Comparison of ENCODE assay signal across 15 cellular contexts in genomic region chr1:187744665-187745064, GRCh38.
DNase-seq lines count a peak whose midpoint lies in the region; ATAC-seq, FAIRE-seq and TF ChIP-seq lines count a peak whose summit lies in the region.
"Had no signal": no experiment of that assay in that cellular context is flagged by ENCODE, and none has a peak within 500 bp of the region (broad histone marks: within the 10 kb centered on the region; RNA-seq: fewer than 3 reads in every experiment).

No MANE protein-coding gene starts in this region.

- peaks cover 0 to 10% (median 2%) of the 10 kb centered on the region in 9 donors for H3K9me3 Mint-ChIP-seq in naive thymus-derived CD8-positive, alpha-beta T cell
- H3K9me3 Mint-ChIP-seq: dendritic cell treated with granulocyte-macrophage colony-stimulating factor and Interleukin-4, amounts not matched to agents 40 ng/mL and 50 ng/mL, for 4 days had no signal

- H2AFZ ChIP-seq in MM.1S (ENCODE audit: low read length): no peak overlapping the region

- no peaks in the 10 kb centered on the region for H3K27me3 ChIP-seq in MM.1S (replicated peaks; ENCODE audit: insufficient read depth, low read length)
- H3K27me3 ChIP-seq: BE2C, gastroesophageal sphincter had no signal

- no peaks in the 10 kb centered on the region for H4K20me1 ChIP-seq in MM.1S (ENCODE audit: insufficient read depth, low read length)

- no peaks in the 10 kb centered on the region for H3K9me2 ChIP-seq in MM.1S (replicated peaks; ENCODE audit: insufficient read depth, low read length)

- H3K79me2 ChIP-seq in MM.1S (ENCODE audit: low read length): no peaks in the 10 kb centered on the region

- no peaks in the 10 kb centered on the region for H3K27me3 Mint-ChIP-seq in naive thymus-derived CD8-positive, alpha-beta T cell
- H3K27me3 Mint-ChIP-seq: dendritic cell treated with granulocyte-macrophage colony-stimulating factor and Interleukin-4, amounts not matched to agents 40 ng/mL and 50 ng/mL, for 4 days had no signal

- no peaks in the 10 kb centered on the region for H3K36me3 ChIP-seq in MM.1S (replicated peaks; ENCODE audit: insufficient read depth, low read length)
- H3K36me3 ChIP-seq: BE2C, gastroesophageal sphincter had no signal

- peak overlapping the region; percentile 18; the same call in 1 of the 2 replicates for H3K4me2 ChIP-seq in MM.1S (ENCODE audit: low read depth, low read length)

- peaks cover 5% of the 10 kb centered on the region; the same call in 1 of the 2 replicates for H3F3A ChIP-seq in MM.1S (ENCODE audit: insufficient read depth, low read length)

- no peak for TF ChIP-seq POLR2A in GM12892 (IDR thresholded peaks at IDR 0.05; ENCODE audit: low read depth, low read length)

- no peak overlapping the region for H3K4me3 ChIP-seq in MM.1S (ENCODE audit: low read length)
- H3K4me3 ChIP-seq: gastroesophageal sphincter had no signal

- TF ChIP-seq CTCF in GM20000 (IDR thresholded peaks at IDR 0.05; ENCODE audit: extremely low read depth, missing control alignments) (no peak), MM.1S (IDR thresholded peaks at IDR 0.05; ENCODE audit: low read length) (no peak)

- H3K9ac ChIP-seq in MM.1S (ENCODE audit: low read length): no peak overlapping the region

- no peak for FAIRE-seq in GM12892 (lab: Jason Lieb, UNC)

- H3K4me1 Mint-ChIP-seq in naive thymus-derived CD8-positive, alpha-beta T cell: no peaks in the 10 kb centered on the region

- H3K4me1 ChIP-seq in MM.1S (ENCODE audit: low read length): peaks cover 17% of the 10 kb centered on the region
- H3K4me1 ChIP-seq: BE2C, gastroesophageal sphincter had no signal

- DNase-seq in GM20000 (ENCODE audit: low spot score): peak; percentile 20
- DNase-seq in MM.1S: peak; percentile 89
- no peak for DNase-seq in naive thymus-derived CD8-positive, alpha-beta T cell
- no peak for DNase-seq in stimulated activated CD4-positive, alpha-beta T cell treated with anti-CD3 and anti-CD28 coated beads, Interleukin-12 subunit alpha, Interleukin-12 subunit beta, amount 100 ng/mL, for 4 hours
- DNase-seq in GM12892 (ENCODE audit: insufficient read length): no peak
- DNase-seq in NCI-H146 treated with DMSO at 0.1 percent for 48 hours (lab: John Stamatoyannopoulos, UW; ENCODE audit: unreplicated experiment): no peak
- DNase-seq: activated CD4-positive, alpha-beta T cell treated with anti-CD3 and anti-CD28 coated beads, Interleukin-2, amount 50 U/mL, for 4 hours; activated naive CD4-positive, alpha-beta T cell treated with anti-CD3 and anti-CD28 coated beads, Interleukin-2, amount 50 U/mL, for 16 hours; BE2C; left ventricle myocardium superior; NCI-H748 treated with DMSO at 0.1 percent for 48 hours had no signal

- H3K27ac Mint-ChIP-seq in naive thymus-derived CD8-positive, alpha-beta T cell: no peak overlapping the region
- H3K27ac Mint-ChIP-seq: dendritic cell treated with granulocyte-macrophage colony-stimulating factor and Interleukin-4, amounts not matched to agents 40 ng/mL and 50 ng/mL, for 4 days had no signal

- H3K36me3 Mint-ChIP-seq in naive thymus-derived CD8-positive, alpha-beta T cell: no peaks in the 10 kb centered on the region

- POLR2A ChIA-PET in naive thymus-derived CD8-positive, alpha-beta T cell (lab: Charles Lee): no interaction called here

- H3K9me3 ChIP-seq in MM.1S (replicated peaks; ENCODE audit: insufficient read depth, low read length): no peaks in the 10 kb centered on the region
- H3K9me3 ChIP-seq: BE2C had no signal

- H3K27ac ChIP-seq in MM.1S (ENCODE audit: low read length): peak overlapping the region; percentile 26; the same call in 1 of the 2 replicates
- H3K27ac ChIP-seq: gastroesophageal sphincter had no signal

- H3K4me3 Mint-ChIP-seq in naive thymus-derived CD8-positive, alpha-beta T cell: no peak overlapping the region
- H3K4me3 Mint-ChIP-seq: dendritic cell treated with granulocyte-macrophage colony-stimulating factor and Interleukin-4, amounts not matched to agents 40 ng/mL and 50 ng/mL, for 4 days had no signal

- ATAC-seq in GM18502 (IDR thresholded peaks at IDR 0.05; ENCODE audit: poor library complexity, unreplicated experiment) (peak; percentile 92), HG02885 (IDR thresholded peaks at IDR 0.05; ENCODE audit: poor library complexity, unreplicated experiment) (peak; percentile 96)
- no peak for ATAC-seq in naive thymus-derived CD8-positive, alpha-beta T cell
- ATAC-seq: gastroesophageal sphincter, left ventricle myocardium superior had no signal

Comparison
In these comparisons a context has a peak if more than half of its experiments do, and no peak if none do; other contexts are left out.
1. ATAC-seq: peak in GM18502 (single experiment) and HG02885 (single experiment); none in naive thymus-derived CD8-positive, alpha-beta T cell (0 of 2).
2. DNase-seq: peak in GM20000 (single experiment) and MM.1S (single experiment); none in naive thymus-derived CD8-positive, alpha-beta T cell (0 of 10), stimulated activated CD4-positive, alpha-beta T cell treated with anti-CD3 and anti-CD28 coated beads, Interleukin-12 subunit alpha, Interleukin-12 subunit beta, amount 100 ng/mL, for 4 hours (single experiment), GM12892 (single experiment) and NCI-H146 treated with DMSO at 0.1 percent for 48 hours (single experiment).